22 cellular contexts compared by ENCODE assay signal in genomic region chr14:99257122-99257672, GRCh38. TPM values are rescaled to one million over a fixed set of nuclear protein-coding genes. Genes with fewer than 3 reads are reported as not detected.
DNase-seq lines count a peak whose midpoint lies in the region; ATAC-seq lines count a peak whose summit lies in the region.
"Had no signal": no experiment of that assay in that cellular context is flagged by ENCODE, and none has a peak within 500 bp of the region (broad histone marks: within the 10 kb centered on the region; RNA-seq: fewer than 3 reads in every experiment).

No MANE protein-coding gene starts in this region.

- H3K14ac ChIP-seq in neuronal stem cell (ENCODE audit: low read length) = peak overlapping the region; percentile 60

- peaks cover 93% of the 10 kb centered on the region for H3K4me1 Mint-ChIP-seq in activated CD4-positive, alpha-beta T cell treated with anti-CD3 and anti-CD28 coated beads, Interleukin-2, amount 10 ng/mL, durations not matched to agents 24 days and 14 days
- H3K4me1 Mint-ChIP-seq in T-helper 17 cell = peaks cover 79% of the 10 kb centered on the region
- H3K4me1 Mint-ChIP-seq in activated naive CD8-positive, alpha-beta T cell (ENCODE audit: low read depth) = peaks cover 98% of the 10 kb centered on the region
- H3K4me1 Mint-ChIP-seq: stimulated activated memory B cell treated with anti-CD40 and anti-IgM and Interleukin-4, amounts not matched to agents 10 μg/mL and 1 μg/mL and 100 μg/mL, for 72 hours had no signal

- H2AK5ac ChIP-seq in neuronal stem cell (ENCODE audit: low read depth, low read length) = peak overlapping the region; percentile 57

- H3K23ac ChIP-seq in neuronal stem cell (ENCODE audit: low read depth, low read length, poor library complexity) = no peak overlapping the region

- peak overlapping the region; percentile 34 for H2BK15ac ChIP-seq in neuronal stem cell (ENCODE audit: low read length)

- H3K9me3 ChIP-seq in T-helper 17 cell (ENCODE audit: control insufficient read depth, low read length, poor library complexity, severe bottlenecking) (no peaks in the 10 kb centered on the region), neuronal stem cell (replicated peaks in 1 of 2; ENCODE audit: control insufficient read depth in 2 of 2, insufficient read depth in 1 of 2, low read depth in 1 of 2, low read length in 2 of 2) (no peaks in the 10 kb centered on the region)
- H3K9me3 ChIP-seq: gastrocnemius medialis, neutrophil, SJCRH30 had no signal

- no peak overlapping the region for H4K8ac ChIP-seq in neuronal stem cell (ENCODE audit: low read depth, low read length)

- H3K36me3 Mint-ChIP-seq in activated CD4-positive, alpha-beta T cell treated with anti-CD3 and anti-CD28 coated beads, Interleukin-2, amount 10 ng/mL, durations not matched to agents 24 days and 14 days (ENCODE audit: low read depth) = peaks cover 52% of the 10 kb centered on the region
- H3K36me3 Mint-ChIP-seq in T-helper 17 cell (ENCODE audit: low read depth) = peaks cover 5% of the 10 kb centered on the region
- H3K36me3 Mint-ChIP-seq in activated naive CD8-positive, alpha-beta T cell = peaks cover 6% of the 10 kb centered on the region
- H3K36me3 Mint-ChIP-seq: stimulated activated memory B cell treated with anti-CD40 and anti-IgM and Interleukin-4, amounts not matched to agents 10 μg/mL and 1 μg/mL and 100 μg/mL, for 72 hours had no signal

- H3K27ac Mint-ChIP-seq in activated CD4-positive, alpha-beta T cell treated with anti-CD3 and anti-CD28 coated beads, Interleukin-2, amount 10 ng/mL, durations not matched to agents 24 days and 14 days = peak overlapping the region; percentile 99
- peak overlapping the region; percentile 100 for H3K27ac Mint-ChIP-seq in T-helper 17 cell
- H3K27ac Mint-ChIP-seq in activated naive CD8-positive, alpha-beta T cell = peak overlapping the region; percentile 99
- H3K27ac Mint-ChIP-seq: stimulated activated memory B cell treated with anti-CD40 and anti-IgM and Interleukin-4, amounts not matched to agents 10 μg/mL and 1 μg/mL and 100 μg/mL, for 72 hours had no signal

- H4K91ac ChIP-seq in neuronal stem cell (ENCODE audit: low read depth, low read length, poor library complexity) = no peak overlapping the region

- H3K4me1 ChIP-seq in neuronal stem cell (ENCODE audit: control insufficient read depth in 2 of 2, insufficient read depth in 1 of 2, low read depth in 1 of 2, low read length in 2 of 2) = peaks cover 0 to 3% of the 10 kb centered on the region in 2 donors
- H3K4me1 ChIP-seq: gastrocnemius medialis had no signal

- no peak overlapping the region for H2BK12ac ChIP-seq in neuronal stem cell (ENCODE audit: low read length)

- no peak overlapping the region for H3K27ac ChIP-seq in neuronal stem cell (replicated peaks; ENCODE audit: low read length)
- H3K27ac ChIP-seq: brain microvascular endothelial cell, gastrocnemius medialis, neutrophil, SJCRH30 had no signal

- no peaks in the 10 kb centered on the region for H3K9me3 Mint-ChIP-seq in activated CD4-positive, alpha-beta T cell treated with anti-CD3 and anti-CD28 coated beads, Interleukin-2, amount 10 ng/mL, durations not matched to agents 24 days and 14 days
- H3K9me3 Mint-ChIP-seq in activated naive CD8-positive, alpha-beta T cell (ENCODE audit: low read depth) = no peaks in the 10 kb centered on the region
- H3K9me3 Mint-ChIP-seq: stimulated activated memory B cell treated with anti-CD40 and anti-IgM and Interleukin-4, amounts not matched to agents 10 μg/mL and 1 μg/mL and 100 μg/mL, for 72 hours had no signal

- H3K79me1 ChIP-seq in neuronal stem cell (ENCODE audit: low read depth, low read length) = no peaks in the 10 kb centered on the region

- intact Hi-C loops in activated CD4-positive, alpha-beta T cell treated with anti-CD3 and anti-CD28 coated beads, Interleukin-2, amount 10 ng/mL, durations not matched to agents 24 days and 14 days (cut with micrococcal nuclease) = no loop called here
- intact Hi-C loops in left cardiac atrium (cut with DNase I) = no loop called here

- H3K4ac ChIP-seq in neuronal stem cell (ENCODE audit: low read length) = no peak overlapping the region

- H2AFZ ChIP-seq in neuronal stem cell (ENCODE audit: low read length) = no peak overlapping the region

- peak overlapping the region; percentile 39 for H3K18ac ChIP-seq in neuronal stem cell (ENCODE audit: low read length)

- no peaks in the 10 kb centered on the region for H3K36me3 ChIP-seq in neuronal stem cell (replicated peaks in 1 of 2; ENCODE audit: control insufficient read depth in 2 of 2, insufficient read depth in 2 of 2, low read length in 2 of 2)
- H3K36me3 ChIP-seq: brain microvascular endothelial cell, gastrocnemius medialis, neutrophil, SJCRH30 had no signal

- no peak overlapping the region for H2BK120ac ChIP-seq in neuronal stem cell (ENCODE audit: low read depth, low read length)

- peak overlapping the region; percentile 91 for H3K4me3 Mint-ChIP-seq in activated CD4-positive, alpha-beta T cell treated with anti-CD3 and anti-CD28 coated beads, Interleukin-2, amount 10 ng/mL, durations not matched to agents 24 days and 14 days
- H3K4me3 Mint-ChIP-seq in T-helper 17 cell = peak overlapping the region; percentile 97
- peak overlapping the region; percentile 98 for H3K4me3 Mint-ChIP-seq in activated naive CD8-positive, alpha-beta T cell
- H3K4me3 Mint-ChIP-seq: stimulated activated memory B cell treated with anti-CD40 and anti-IgM and Interleukin-4, amounts not matched to agents 10 μg/mL and 1 μg/mL and 100 μg/mL, for 72 hours had no signal

- DNase-seq in activated CD4-positive, alpha-beta T cell treated with anti-CD3 and anti-CD28 coated beads, Interleukin-2, amount 10 ng/mL, durations not matched to agents 24 days and 14 days = peak; percentile 64
- DNase-seq in activated CD4-positive, alpha-beta T cell treated with anti-CD3 and anti-CD28 coated beads, Interleukin-2, amount 50 U/mL, for 1 hour = no peak
- DNase-seq in T-helper 17 cell = no peak
- DNase-seq in neuronal stem cell (ENCODE audit: low spot score) = no peak
- DNase-seq in left cardiac atrium = no peak
- no peak for DNase-seq in NCI-H2081 (lab: John Stamatoyannopoulos, UW)
- DNase-seq: brain microvascular endothelial cell, C1 segment of cervical spinal cord, DMS79, erythroblast, gastrocnemius medialis, left colon, midbrain, NCI-H1417 treated with DMSO at 0.1 percent for 48 hours, NCI-H774, OCI-M1, SJCRH30, trophoblast cell had no signal

- H2BK5ac ChIP-seq in neuronal stem cell (ENCODE audit: low read length) = no peak overlapping the region

- WGBS in neuronal stem cell (ENCODE audit: extremely low coverage in 2 of 2, insufficient read length in 2 of 2, insufficient replicate concordance in 1 of 2), 2 donors = no CpG with 5 or more reads among the region's 14 CpGs

- H3K27me3 ChIP-seq in neuronal stem cell (ENCODE audit: control insufficient read depth in 3 of 3, insufficient read depth in 3 of 3, low read depth in 1 of 3, low read length in 3 of 3) = peaks cover 0 to 100% (median 2%) of the 10 kb centered on the region in 3 experiments
- H3K27me3 ChIP-seq: SJCRH30 had no signal

- no peak overlapping the region for H3K9ac ChIP-seq in neuronal stem cell (ENCODE audit: low read depth, low read length, poor library complexity)

- ATAC-seq in T-helper 17 cell (no peak), left cardiac atrium (no peak), GM21576 (IDR thresholded peaks at IDR 0.05; ENCODE audit: unreplicated experiment) (no peak)
- ATAC-seq: gastrocnemius medialis; left colon; stimulated activated memory B cell treated with anti-CD40 and anti-IgM and Interleukin-4, amounts not matched to agents 10 μg/mL and 1 μg/mL and 100 μg/mL, for 72 hours had no signal

- no peak overlapping the region for H3K4me3 ChIP-seq in neuronal stem cell (ENCODE audit: low read length in 2 of 2)
- H3K4me3 ChIP-seq: gastrocnemius medialis, SJCRH30 had no signal

- H3K27me3 Mint-ChIP-seq in activated CD4-positive, alpha-beta T cell treated with anti-CD3 and anti-CD28 coated beads, Interleukin-2, amount 10 ng/mL, durations not matched to agents 24 days and 14 days = no peaks in the 10 kb centered on the region
- no peaks in the 10 kb centered on the region for H3K27me3 Mint-ChIP-seq in T-helper 17 cell
- H3K27me3 Mint-ChIP-seq in activated naive CD8-positive, alpha-beta T cell = no peaks in the 10 kb centered on the region

- no peak overlapping the region for H3K4me2 ChIP-seq in neuronal stem cell (ENCODE audit: insufficient read depth, low read length, poor library complexity, severe bottlenecking)

RNA-seq across cellular contexts. Expression of gene BCL11B, which starts 14.8 kb away (rescaled TPM):
- 48.2 and 48.5 TPM in 2 replicates for total RNA-seq in activated CD4-positive, alpha-beta T cell treated with anti-CD3 and anti-CD28 coated beads, Interleukin-2, amount 10 ng/mL, durations not matched to agents 24 days and 14 days
- total RNA-seq in T-helper 17 cell (100 to 1,000 TPM; 167 to 174 TPM), left cardiac atrium (under 1 TPM; 0.29 to 0.59 TPM)
- polyA plus RNA-seq in neuronal stem cell (2013, experiment 1 of 2) = 0.77 TPM
- 0.90 TPM for polyA plus RNA-seq in neuronal stem cell (2013, experiment 2 of 2)

Comparison
In these comparisons a context has a peak if more than half of its experiments do, and no peak if none do; other contexts are left out.
1. RNA of gene BCL11B, which starts 14.8 kb away (total RNA-seq): 167 to 174 TPM in T-helper 17 cell and 48.2 to 48.5 TPM in activated CD4-positive, alpha-beta T cell treated with anti-CD3 and anti-CD28 coated beads, Interleukin-2, amount 10 ng/mL, durations not matched to agents 24 days and 14 days; 0.29 to 0.59 TPM in left cardiac atrium; every median in the first group is over 10 times any median in the second.
2. Peak in every context shown above with its lines, with median percentiles within 50 percentile points of each other: H3K27ac Mint-ChIP-seq and H3K4me3 Mint-ChIP-seq.